ENCODE assay signal across 9 cellular contexts in genomic region chr6:159981171-159981571, GRCh38. TPM values are rescaled to one million over a fixed set of nuclear protein-coding genes. Genes with fewer than 3 reads are reported as not detected.
DNase-seq lines count a peak whose midpoint lies in the region; ATAC-seq, FAIRE-seq and TF ChIP-seq lines count a peak whose summit lies in the region.
"Had no signal": no experiment of that assay in that cellular context is flagged by ENCODE, and none has a peak within 500 bp of the region (broad histone marks: within the 10 kb centered on the region; RNA-seq: fewer than 3 reads in every experiment).

No MANE protein-coding gene starts in this region.

- WGBS in pancreas, 2 donors = 79 to 81% methylated on average over 8 of the region's 8 CpGs

- intact Hi-C loops in Calu3 (cut with micrococcal nuclease; ENCODE audit: unreplicated experiment) = loop anchor here (5.0 kb wide), 1 partner anchor 61 kb away; no protein-coding TSS in a partner anchor
- intact Hi-C loops in pancreas (cut with DNase I) = no loop called here

- H3K4me3 ChIP-seq in Loucy (ENCODE audit: low read length, poor library complexity, severe bottlenecking) (peak overlapping the region; percentile 24), pancreas (peak overlapping the region in 1 of 4 donors; percentile 2)

- peak overlapping the region; percentile 69 to 91 (median 76) for H3K27ac ChIP-seq in pancreas

- H3K27me3 Mint-ChIP-seq in Calu3 (ENCODE audit: unreplicated experiment) (no peaks in the 10 kb centered on the region), chondrocyte (ENCODE audit: low read depth) (no peaks in the 10 kb centered on the region)

- CTCF ChIA-PET in Calu3 (lab: Charles Lee) = no interaction called here

- no TSS peak for BruUV-seq in Calu3 (replicated peaks; lab: Mats Ljungman, UMichigan)

- H4K20me1 ChIP-seq in Loucy (ENCODE audit: insufficient read depth, low read length, poor library complexity, severe bottlenecking) = peaks cover 76% of the 10 kb centered on the region

- H3K4me3 Mint-ChIP-seq in Calu3 (ENCODE audit: low read depth, unreplicated experiment) = peak overlapping the region; percentile 5
- H3K4me3 Mint-ChIP-seq in chondrocyte (ENCODE audit: unreplicated experiment) = peak overlapping the region; percentile 13

- FAIRE-seq in pancreas (lab: Jason Lieb, UNC) = no peak

- H3K36me3 ChIP-seq in Loucy (ENCODE audit: insufficient read depth, low read length) (no peaks in the 10 kb centered on the region), pancreas (no peaks in the 10 kb centered on the region)

- no peaks in the 10 kb centered on the region for H3F3A ChIP-seq in Loucy (ENCODE audit: low read depth)

- DNase-seq in Calu3 = no peak
- DNase-seq in chondrocyte (ENCODE audit: low spot score) = no peak
- no peak for DNase-seq in pancreas
- DNase-seq in effector CD4-positive, alpha-beta T cell = no peak
- no peak for DNase-seq in DMS53 (lab: John Stamatoyannopoulos, UW)
- no peak for DNase-seq in ACHN
- DNase-seq: cortex of kidney had no signal

- TF ChIP-seq CTCF in Calu3 (IDR thresholded peaks at IDR 0.05; ENCODE audit: unreplicated experiment) (no peak), Loucy (conservative IDR thresholded peaks at IDR 0.05; ENCODE audit: low read length) (no peak), chondrocyte (IDR thresholded peaks at IDR 0.05) (no peak), pancreas (IDR thresholded peaks at IDR 0.05) (no peak)

- H3K36me3 Mint-ChIP-seq in Calu3 (ENCODE audit: insufficient read depth, unreplicated experiment) = peaks cover 18% of the 10 kb centered on the region
- H3K36me3 Mint-ChIP-seq in chondrocyte (ENCODE audit: low read depth) = no peaks in the 10 kb centered on the region

- H3K4me2 ChIP-seq in Loucy (ENCODE audit: low read depth, low read length, poor library complexity, severe bottlenecking) = peak overlapping the region; percentile 56

- H3K9me3 ChIP-seq in Loucy (ENCODE audit: insufficient read depth, low read depth, low read length) (no peaks in the 10 kb centered on the region), pancreas (no peaks in the 10 kb centered on the region)

- peaks cover 47% of the 10 kb centered on the region for H3K4me1 ChIP-seq in Loucy (ENCODE audit: insufficient read depth, low read length, poor library complexity, severe bottlenecking)
- H3K4me1 ChIP-seq in pancreas = peaks cover 42 to 71% (median 62%) of the 10 kb centered on the region in 3 donors

- H3K9me3 Mint-ChIP-seq in Calu3 (ENCODE audit: low read depth, unreplicated experiment) (no peaks in the 10 kb centered on the region), chondrocyte (ENCODE audit: low read depth) (no peaks in the 10 kb centered on the region)

- peaks cover 83% of the 10 kb centered on the region for H3K79me2 ChIP-seq in Loucy (ENCODE audit: insufficient read depth, low read length)

- H2AFZ ChIP-seq in Loucy (ENCODE audit: low read length) = no peak overlapping the region

- H3K27ac Mint-ChIP-seq in Calu3 (ENCODE audit: unreplicated experiment) = peak overlapping the region; percentile 3
- peak overlapping the region; percentile 80 for H3K27ac Mint-ChIP-seq in chondrocyte (ENCODE audit: unreplicated experiment)

- no peak overlapping the region for H3K9ac ChIP-seq in Loucy (ENCODE audit: low read depth, low read length, poor library complexity, severe bottlenecking)

- H3K27me3 ChIP-seq in Loucy (ENCODE audit: insufficient read depth, low read length, poor library complexity, severe bottlenecking) (no peaks in the 10 kb centered on the region), pancreas (no peaks in the 10 kb centered on the region)

- in situ Hi-C loops in ACHN (cut with HindIII; ENCODE audit: low pct_ligation_motif_present, low pct_unique_long_range_greater_than_20kb, low sequenced_read_pairs) = no loop called here

- ATAC-seq in pancreas = no peak
- no peak for ATAC-seq in HG02610 (IDR thresholded peaks at IDR 0.05; ENCODE audit: unreplicated experiment)

- no peaks in the 10 kb centered on the region for H3K9me2 ChIP-seq in Loucy (replicated peaks; ENCODE audit: low read depth, low read length)

- H3K4me1 Mint-ChIP-seq in Calu3 (ENCODE audit: low read depth, unreplicated experiment) (peaks cover 72% of the 10 kb centered on the region), chondrocyte (ENCODE audit: low read depth) (peaks cover 84% of the 10 kb centered on the region)

RNA-seq across cellular contexts. Expression of gene IGF2R, which starts 12.3 kb away (rescaled TPM):
- total RNA-seq in Calu3 (2022) = 109 and 127 TPM in 2 replicates
- total RNA-seq in chondrocyte = 205 to 247 TPM (median 242 TPM) in 3 replicates
- total RNA-seq in pancreas = 10 to 100 TPM; 27.5 to 54.0 (median 37.7) TPM
- polyA plus RNA-seq in pancreas = 10 to 100 TPM; 11.0 to 14.5 TPM
